ENCODE assay signal across 25 cellular contexts in the genomic region with DNA sequence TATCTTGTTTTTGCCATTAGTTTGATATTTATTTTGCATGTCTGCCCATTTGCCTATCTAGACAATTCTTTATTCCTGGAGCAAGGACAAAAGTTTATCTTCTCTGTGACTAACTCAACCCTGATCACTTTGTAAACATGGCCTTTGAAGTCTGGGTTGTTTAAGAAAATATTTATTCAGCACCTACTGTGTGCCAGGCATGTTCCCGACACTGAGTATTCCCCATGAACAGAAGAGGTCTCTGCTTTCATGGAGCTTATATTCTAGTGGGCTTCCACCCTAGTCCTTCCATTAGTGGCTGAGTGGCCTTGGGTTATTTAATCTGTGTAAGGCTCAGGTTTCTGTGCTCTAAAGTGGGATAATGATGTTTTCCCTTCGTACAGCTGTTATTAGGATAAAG. TPM values are rescaled to one million over a fixed set of nuclear protein-coding genes. Genes with fewer than 3 reads are reported as not detected.
A peak's percentile ranks its signal among the peaks of the same experiment; 100 is the strongest.
DNase-seq lines count a peak whose midpoint lies in the region; ATAC-seq and TF ChIP-seq lines count a peak whose summit lies in the region.
"Had no signal": no experiment of that assay in that cellular context is flagged by ENCODE, and none has a peak within 500 bp of the region (broad histone marks: within the 10 kb centered on the region; RNA-seq: fewer than 3 reads in every experiment).

No MANE protein-coding gene starts in this region.

- no peak for TF ChIP-seq RAD21 in liver (IDR thresholded peaks at IDR 0.05)

- H3K36me3 ChIP-seq in Peyer's patch (no peaks in the 10 kb centered on the region), liver (ENCODE audit: control insufficient read depth in 4 of 4, insufficient read depth in 3 of 4, low read depth in 1 of 4, low read length in 3 of 4) (no peaks in the 10 kb centered on the region), sigmoid colon (no peaks in the 10 kb centered on the region)

- H3K27me3 ChIP-seq in Peyer's patch = no peaks in the 10 kb centered on the region
- H3K27me3 ChIP-seq in liver (ENCODE audit: control insufficient read depth in 4 of 4, insufficient read depth in 4 of 4, low read length in 3 of 4) = no peaks in the 10 kb centered on the region
- H3K27me3 ChIP-seq in sigmoid colon = no peaks in the 10 kb centered on the region

- TF ChIP-seq POLR2A in Peyer's patch (IDR thresholded peaks at IDR 0.05) = no peak
- TF ChIP-seq POLR2A in sigmoid colon (IDR thresholded peaks at IDR 0.05) = no peak

- no peak overlapping the region for H3K4me3 ChIP-seq in Peyer's patch
- no peak overlapping the region for H3K4me3 ChIP-seq in liver (ENCODE audit: low read depth in 1 of 3, low read length in 3 of 3)
- H3K4me3 ChIP-seq in sigmoid colon = no peak overlapping the region
- H3K4me3 ChIP-seq: skin epidermis had no signal

- TF ChIP-seq EP300 in sigmoid colon (IDR thresholded peaks at IDR 0.05) = no peak

- H3K9me3 ChIP-seq in Peyer's patch = no peaks in the 10 kb centered on the region
- no peaks in the 10 kb centered on the region for H3K9me3 ChIP-seq in liver (ENCODE audit: control insufficient read depth in 4 of 4, low read length in 3 of 4)
- no peaks in the 10 kb centered on the region for H3K9me3 ChIP-seq in sigmoid colon

- intact Hi-C loops in sigmoid colon (cut with DNase I) = loop anchor here (10.0 kb wide), 1 partner anchor 910 kb away; no protein-coding TSS in a partner anchor

- peaks cover 0 to 45% (median 0%) of the 10 kb centered on the region in 4 donors for H3K4me1 ChIP-seq in Peyer's patch
- peaks cover 3 to 24% (median 6%) of the 10 kb centered on the region in 4 donors for H3K4me1 ChIP-seq in liver (ENCODE audit: control insufficient read depth in 4 of 4, insufficient read depth in 4 of 4, low read length in 3 of 4)
- peaks cover 0 to 92% (median 66%) of the 10 kb centered on the region in 4 donors for H3K4me1 ChIP-seq in sigmoid colon

- 57% methylated on average over 2 of the region's 2 CpGs for WGBS in liver
- WGBS in sigmoid colon, 2 donors = 24 to 78% methylated on average over 2 of the region's 2 CpGs

- DNase-seq in NCI-H146 (lab: John Stamatoyannopoulos, UW) (peak; percentile 9), NCI-H146 treated with DMSO at 0.1 percent for 48 hours (lab: John Stamatoyannopoulos, UW; ENCODE audit: unreplicated experiment) (no peak), Peyer's patch (no peak), sigmoid colon (no peak)
- DNase-seq: 8988T; activated B cell treated with CpG ODN at 0.5 μM for 24 hours; activated gamma-delta T cell; activated T-cell treated with anti-CD3 and anti-CD28 coated beads, Interleukin-2, amount 50 U/mL, for 4 hours; C1 segment of cervical spinal cord; DMS79 treated with DMSO at 0.1 percent for 48 hours; GF-D8; Kasumi-1; midbrain; naive thymus-derived CD8-positive, alpha-beta T cell; NCI-H1436 treated with DMSO at 0.1 percent for 48 hours; NCI-H2107; occipital lobe; RPMI8226; stimulated activated naive CD4-positive, alpha-beta T cell had no signal

- ATAC-seq in GM21576 (IDR thresholded peaks at IDR 0.05; ENCODE audit: unreplicated experiment) (no peak), GM19023 (IDR thresholded peaks at IDR 0.05; ENCODE audit: unreplicated experiment) (no peak), HG03378 (IDR thresholded peaks at IDR 0.05; ENCODE audit: unreplicated experiment) (no peak)
- ATAC-seq: activated T-cell treated with anti-CD3 and anti-CD28 coated beads, Interleukin-2, amount 50 U/mL, for 4 hours; HCT116; naive thymus-derived CD8-positive, alpha-beta T cell had no signal

- H3K9ac ChIP-seq in liver (ENCODE audit: low read depth in 1 of 2, low read length in 2 of 2) = no peak overlapping the region

- no peak for TF ChIP-seq CTCF in Peyer's patch (IDR thresholded peaks at IDR 0.05)
- no peak for TF ChIP-seq CTCF in liver (IDR thresholded peaks at IDR 0.05; ENCODE audit: low read depth, low read length, missing input control)
- TF ChIP-seq CTCF in sigmoid colon (IDR thresholded peaks at IDR 0.05) = no peak

- peak overlapping the region in 3 of 4 donors; percentile 1 to 67 (median 43) for H3K27ac ChIP-seq in Peyer's patch
- no peak overlapping the region for H3K27ac ChIP-seq in liver (ENCODE audit: low read depth in 1 of 2, low read length in 2 of 2)
- H3K27ac ChIP-seq in sigmoid colon = peak overlapping the region in 3 of 4 donors; percentile 35 to 74 (median 72)
- H3K27ac ChIP-seq: skin epidermis had no signal

TF ChIP-seq in liver, 16 proteins besides CTCF, POLR2A, EP300 and RAD21:
- TF ChIP-seq NR2F2 (IDR thresholded peaks at IDR 0.05) (no peak), HNF4A (conservative IDR thresholded peaks at IDR 0.05) (peak in 1 of 2 donors; percentile 55), FOXA2 (IDR thresholded peaks at IDR 0.05) (peak; percentile 59), FOXA1 (IDR thresholded peaks at IDR 0.05) (peak; percentile 49), RXRA (IDR thresholded peaks at IDR 0.05) (peak in 1 of 2 donors; percentile 31)

RNA-seq across cellular contexts. Expression of gene SEMA6A, which starts 49.7 kb away (rescaled TPM):
- total RNA-seq in Peyer's patch (100 to 1,000 TPM in 3 of 4 donors, 10 to 100 TPM in 1; 37.1 to 121 (median 111) TPM), liver (10 to 100 TPM in 1 of 2 donors, 1 to 10 TPM in 1; 4.2 to 11.4 TPM), sigmoid colon (10 to 100 TPM; 25.0 to 55.7 (median 39.5) TPM)
- polyA plus RNA-seq in liver (1 to 10 TPM; 3.7 to 7.1 TPM), sigmoid colon (10 to 100 TPM in 1 of 3 donors, 1 to 10 TPM in 2; 4.9 to 16.3 (median 8.4) TPM)
- total RNA-seq: naive thymus-derived CD8-positive, alpha-beta T cell had no signal

Comparison
In these comparisons a context has a peak if more than half of its experiments do, and no peak if none do; other contexts are left out.
1. H3K27ac ChIP-seq: peak in Peyer's patch (3 of 4) and sigmoid colon (3 of 4); none in liver (0 of 2).